Comparison of ENCODE assay signal across 22 cellular contexts in genomic region chr12:113000433-113000832, GRCh38. TPM values are rescaled to one million over a fixed set of nuclear protein-coding genes. Genes with fewer than 3 reads are reported as not detected.
"Had no signal": no experiment of that assay in that cellular context is flagged by ENCODE, and none has a peak within 500 bp of the region (broad histone marks: within the 10 kb centered on the region; RNA-seq: fewer than 3 reads in every experiment).

No MANE protein-coding gene starts in this region.

- H3K27ac ChIP-seq: dorsolateral prefrontal cortex, esophagus muscularis mucosa, gastrocnemius medialis, heart right ventricle, ovary, right atrium auricular region, suprapubic skin, tibial artery, upper lobe of right lung had no signal

- H3K27me3 ChIP-seq: gastrocnemius medialis, heart right ventricle, ovary, right atrium auricular region, suprapubic skin, tibial artery, upper lobe of right lung had no signal

- H3K4me3 Mint-ChIP-seq: central memory CD8-positive, alpha-beta T cell; naive thymus-derived CD8-positive, alpha-beta T cell had no signal

- ATAC-seq: gastrocnemius medialis; heart right ventricle; left ventricle myocardium superior; naive thymus-derived CD8-positive, alpha-beta T cell; stimulated activated naive CD8-positive, alpha-beta T cell treated with anti-CD3 and anti-CD28 coated beads, Interleukin-15, Interleukin-2, amounts not matched to agents 100 U/mL and 50 U/mL, for 24 hours; upper lobe of right lung had no signal

- H3K27me3 Mint-ChIP-seq: central memory CD8-positive, alpha-beta T cell; naive thymus-derived CD8-positive, alpha-beta T cell had no signal

- H3K36me3 ChIP-seq: gastrocnemius medialis, ovary had no signal

- H3K9me3 Mint-ChIP-seq: central memory CD8-positive, alpha-beta T cell had no signal

- H3K9me3 ChIP-seq: gastrocnemius medialis, ovary, suprapubic skin, tibial artery, upper lobe of right lung had no signal

- H3K4me3 ChIP-seq: dorsolateral prefrontal cortex, esophagus muscularis mucosa, gastrocnemius medialis, heart right ventricle, lung, ovary, right atrium auricular region, suprapubic skin, tibial artery, upper lobe of right lung had no signal

- H3K4me1 ChIP-seq: esophagus muscularis mucosa, gastrocnemius medialis, heart right ventricle, right atrium auricular region, suprapubic skin, tibial artery, upper lobe of right lung had no signal

- DNase-seq: cortex of kidney; dorsolateral prefrontal cortex; effector CD8-positive, alpha-beta T cell; gastrocnemius medialis; heart right ventricle; hypothalamus; left ventricle myocardium superior; naive thymus-derived CD8-positive, alpha-beta T cell; nucleus accumbens; ovary; small intestine; stimulated activated CD4-positive, alpha-beta T cell treated with anti-CD3 and anti-CD28 coated beads, Interleukin-12 subunit alpha, Interleukin-12 subunit beta, amount 100 ng/mL, for 4 hours; stimulated activated naive CD8-positive, alpha-beta T cell treated with anti-CD3 and anti-CD28 coated beads, Interleukin-15, Interleukin-2, amounts not matched to agents 100 U/mL and 50 U/mL, for 24 hours; tibial artery; upper lobe of right lung had no signal

RNA-seq across cellular contexts. Expression of gene OAS2, which starts 22.1 kb away (rescaled TPM):
- polyA plus RNA-seq: neural cell had no signal

RNA-seq across cellular contexts. Expression of gene DTX1, which starts 56.1 kb away (rescaled TPM):
- total RNA-seq: fibroblast of villous mesenchyme had no signal
